Comparison of ENCODE assay signal across 8 cellular contexts in the genomic region with DNA sequence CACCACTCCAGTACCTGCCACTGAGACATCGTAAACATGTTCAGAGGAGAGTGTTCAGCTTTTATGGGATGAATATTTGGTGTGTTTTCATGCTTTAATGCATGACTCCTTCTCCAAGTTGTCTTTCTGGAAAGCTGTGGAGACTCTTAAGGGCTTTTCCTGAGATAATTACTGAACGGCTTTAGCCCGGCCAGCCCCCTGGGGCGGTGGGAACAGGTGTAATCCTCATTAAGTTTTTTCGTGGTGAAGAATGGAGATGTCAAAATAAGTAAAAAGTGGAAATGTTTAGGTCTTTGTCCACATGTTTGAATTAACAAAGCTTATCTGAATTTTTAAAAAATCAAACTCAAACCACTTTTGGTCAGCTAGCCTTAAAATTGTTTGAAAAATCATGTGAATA. TPM values are rescaled to one million over a fixed set of nuclear protein-coding genes. Genes with fewer than 3 reads are reported as not detected.
DNase-seq lines count a peak whose midpoint lies in the region; ATAC-seq and TF ChIP-seq lines count a peak whose summit lies in the region.

No MANE protein-coding gene starts in this region.

- peak overlapping the region; percentile 90 for H3K4me3 ChIP-seq in smooth muscle cell

- H3K4me3 Mint-ChIP-seq in T-helper 17 cell = peak overlapping the region; percentile 98
- peak overlapping the region; percentile 93 for H3K4me3 Mint-ChIP-seq in glutamatergic neuron (ENCODE audit: unreplicated experiment)

- no peaks in the 10 kb centered on the region for H3K36me3 ChIP-seq in smooth muscle cell (ENCODE audit: low read depth)

- 12% methylated on average over 5 of the region's 5 CpGs for WGBS in smooth muscle cell (ENCODE audit: low lambda C conversion rate)

- TF ChIP-seq CTCF in glutamatergic neuron (IDR thresholded peaks at IDR 0.05; ENCODE audit: partially characterized antibody, unreplicated experiment) (no peak), smooth muscle cell (IDR thresholded peaks at IDR 0.05; ENCODE audit: borderline replicate concordance, insufficient read depth, poor library complexity, severe bottlenecking) (no peak)

- peaks cover 2% of the 10 kb centered on the region for H4K20me1 ChIP-seq in smooth muscle cell (ENCODE audit: low read depth)

- no peak overlapping the region for H3K9ac ChIP-seq in smooth muscle cell (ENCODE audit: low read depth)

- H3K36me3 Mint-ChIP-seq in T-helper 17 cell (ENCODE audit: low read depth) (peaks cover 7% of the 10 kb centered on the region), glutamatergic neuron (ENCODE audit: unreplicated experiment) (no peaks in the 10 kb centered on the region)

- H3K27ac Mint-ChIP-seq in T-helper 17 cell (peak overlapping the region; percentile 94), glutamatergic neuron (ENCODE audit: unreplicated experiment) (peak overlapping the region; percentile 87)

- peaks cover 11% of the 10 kb centered on the region for H3K4me1 ChIP-seq in smooth muscle cell (ENCODE audit: low read depth)

- peak; percentile 98 for DNase-seq in DMS79 treated with DMSO at 0.1 percent for 48 hours (lab: John Stamatoyannopoulos, UW)
- DNase-seq in DMS79 (lab: John Stamatoyannopoulos, UW) = no peak
- no peak for DNase-seq in T-helper 17 cell
- DNase-seq in glutamatergic neuron = no peak
- DNase-seq in smooth muscle cell (lab: John Stamatoyannopoulos, UW; ENCODE audit: unreplicated experiment) = no peak
- DNase-seq in CD1c-positive myeloid dendritic cell (ENCODE audit: extremely low spot score) = no peak
- DNase-seq in UCSD-AML1 (lab: John Stamatoyannopoulos, UW; ENCODE audit: unreplicated experiment) = no peak

- no peaks in the 10 kb centered on the region for H3K9me3 ChIP-seq in T-helper 17 cell (ENCODE audit: control insufficient read depth, low read length, poor library complexity, severe bottlenecking)
- H3K9me3 ChIP-seq in smooth muscle cell (replicated peaks; ENCODE audit: low read depth) = no peaks in the 10 kb centered on the region

- peak overlapping the region; percentile 92 for H3K4me2 ChIP-seq in smooth muscle cell

- H3K9me3 Mint-ChIP-seq in glutamatergic neuron (ENCODE audit: unreplicated experiment) = no peaks in the 10 kb centered on the region

- ATAC-seq in T-helper 17 cell = no peak
- no peak for ATAC-seq in HG02759 (IDR thresholded peaks at IDR 0.05; ENCODE audit: unreplicated experiment)

- H3F3A ChIP-seq in smooth muscle cell (ENCODE audit: low read depth) = no peaks in the 10 kb centered on the region

- H3K4me1 Mint-ChIP-seq in T-helper 17 cell (peaks cover 29% of the 10 kb centered on the region), glutamatergic neuron (ENCODE audit: low read depth, unreplicated experiment) (peaks cover 12% of the 10 kb centered on the region)

- peaks cover 7% of the 10 kb centered on the region for H3K79me2 ChIP-seq in smooth muscle cell (ENCODE audit: low read depth)

- no peak overlapping the region for H3K27ac ChIP-seq in smooth muscle cell (ENCODE audit: low read depth)

- peaks cover 6% of the 10 kb centered on the region for H3K27me3 ChIP-seq in smooth muscle cell (ENCODE audit: low read depth)

- H3K27me3 Mint-ChIP-seq in T-helper 17 cell = no peaks in the 10 kb centered on the region
- H3K27me3 Mint-ChIP-seq in glutamatergic neuron (ENCODE audit: unreplicated experiment) = peaks cover 3% of the 10 kb centered on the region

- H2AFZ ChIP-seq in smooth muscle cell (ENCODE audit: low read depth) = no peak overlapping the region

RNA-seq across cellular contexts. Expression of a gene that starts 1.5 kb away (rescaled TPM):
- total RNA-seq in T-helper 17 cell = 100 to 1,000 TPM; 206 to 223 TPM
- 81.7 TPM for total RNA-seq in glutamatergic neuron (ENCODE audit: unreplicated experiment)
- total RNA-seq in smooth muscle cell = 20.9 and 26.6 TPM in 2 replicates
- 4.8 and 7.2 TPM in 2 replicates for polyA plus RNA-seq in smooth muscle cell
